29 cellular contexts compared by ENCODE assay signal in the genomic region with DNA sequence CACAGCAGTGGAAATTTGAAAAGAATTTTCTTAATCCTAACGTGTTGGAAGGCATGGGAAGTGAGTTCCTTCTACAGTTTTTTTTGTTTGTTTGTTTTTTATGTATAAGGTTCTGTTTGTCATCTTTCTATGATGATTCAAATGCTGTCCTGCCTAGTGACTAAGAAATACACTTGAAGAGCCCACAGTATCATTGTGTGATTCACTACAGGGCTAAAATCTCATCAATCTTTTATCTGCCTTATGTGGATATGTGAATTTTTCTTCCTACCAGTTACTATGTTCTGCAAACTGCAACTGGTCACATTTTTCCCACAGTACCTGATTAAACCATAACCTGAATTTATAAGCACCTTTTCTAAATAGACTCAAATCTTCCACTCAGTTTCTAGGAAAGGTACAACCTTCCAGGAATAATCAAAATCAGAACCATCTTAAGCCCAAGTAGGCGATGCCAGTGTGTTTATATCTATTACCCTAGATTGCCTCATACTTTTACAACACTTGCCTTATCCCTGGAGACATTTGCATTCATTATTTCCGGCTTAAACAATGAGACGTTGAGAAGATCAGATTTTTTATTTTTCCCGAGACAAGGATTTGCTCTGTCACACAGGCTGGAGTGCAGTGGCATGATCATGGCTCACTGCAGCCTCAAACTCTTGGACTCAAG.
DNase-seq lines count a peak whose midpoint lies in the region; ATAC-seq, FAIRE-seq and TF ChIP-seq lines count a peak whose summit lies in the region.
"Had no signal": no experiment of that assay in that cellular context is flagged by ENCODE, and none has a peak within 500 bp of the region (broad histone marks: within the 10 kb centered on the region; RNA-seq: fewer than 3 reads in every experiment).

No MANE protein-coding gene starts in this region.

- intact Hi-C loops in IMR-90 (cut with micrococcal nuclease) (no loop called here), sciatic nerve (cut with DNase I) (no loop called here)

- POLR2A ChIA-PET in IMR-90 (lab: Charles Lee; ENCODE audit: unreplicated experiment): no interaction called here

- H3K36me3 Mint-ChIP-seq in HFFc6 (ENCODE audit: low read depth): no peaks in the 10 kb centered on the region
- H3K36me3 Mint-ChIP-seq: immature natural killer cell, T-cell had no signal

- no peak overlapping the region for H3K4me3 Mint-ChIP-seq in HFFc6
- H3K4me3 Mint-ChIP-seq: activated T-cell treated with anti-CD3 and anti-CD28 coated beads, Interleukin-2, amount 50 U/mL, for 24 hours; CD4-positive, alpha-beta T cell; central memory CD8-positive, alpha-beta T cell; endodermal cell; immature natural killer cell; nephron progenitor cell; T-cell had no signal

- CTCF ChIA-PET in IMR-90 (lab: Yijun Ruan, JAX): no interaction called here

- whole genome bisulfite sequencing in IMR-90 (ENCODE audit: extremely low coverage in 2 of 2, insufficient read length in 1 of 2), 2 experiments: 56% methylated on average over 3 of the region's 5 CpGs; no CpG with 5 or more reads in 1 of the 2 experiments

- no peaks in the 10 kb centered on the region for H4K20me1 ChIP-seq in IMR-90 (ENCODE audit: insufficient read depth, low read length)

- no peak for ATAC-seq in IMR-90 (ENCODE audit: low read depth)
- ATAC-seq in foreskin keratinocyte: peak; percentile 56
- ATAC-seq in sciatic nerve: no peak
- ATAC-seq: left cardiac atrium, T-cell, upper lobe of right lung had no signal

- H2BK120ac ChIP-seq in IMR-90 (ENCODE audit: low read depth, low read length): no peak overlapping the region

- H2AK9ac ChIP-seq in IMR-90 (replicated peaks; ENCODE audit: low read depth, low read length, poor library complexity): no peak overlapping the region

- H3K56ac ChIP-seq in IMR-90 (ENCODE audit: extremely low read depth, insufficient read depth, low read length): no peak overlapping the region

- H3K4me3 ChIP-seq in IMR-90 (ENCODE audit: insufficient read depth, low read depth, low read length): no peak overlapping the region
- H3K4me3 ChIP-seq in bronchial epithelial cell (ENCODE audit: low read depth, low read length): no peak overlapping the region
- H3K4me3 ChIP-seq: esophagus muscularis mucosa, SJSA1, suprapubic skin, upper lobe of right lung had no signal

- no peak overlapping the region for H3K27ac ChIP-seq in IMR-90 (ENCODE audit: insufficient read depth, low read length)
- H3K27ac ChIP-seq in foreskin keratinocyte: no peak overlapping the region
- H3K27ac ChIP-seq: esophagus muscularis mucosa, SJSA1, suprapubic skin, upper lobe of right lung had no signal

- TF ChIP-seq POLR2A in IMR-90 (IDR thresholded peaks at IDR 0.05; ENCODE audit: low read depth, low read length): no peak

- H3K27ac Mint-ChIP-seq in HFFc6: no peak overlapping the region
- H3K27ac Mint-ChIP-seq: activated T-cell treated with anti-CD3 and anti-CD28 coated beads, Interleukin-2, amount 50 U/mL, for 24 hours; CD4-positive, alpha-beta T cell; endodermal cell; immature natural killer cell; T-cell had no signal

- H3K79me1 ChIP-seq in IMR-90 (ENCODE audit: low read depth in 1 of 2, low read length in 2 of 2): no peaks in the 10 kb centered on the region

- in situ Hi-C loops in IMR-90 (cut with MboI; ENCODE audit: low sequenced_read_pairs): no loop called here

- H3K14ac ChIP-seq in IMR-90 (replicated peaks; ENCODE audit: low read depth, low read length): no peak overlapping the region

- FAIRE-seq in bronchial epithelial cell (lab: Jason Lieb, UNC): no peak
- FAIRE-seq: GM18507 had no signal

- H3K4me1 ChIP-seq in IMR-90 (ENCODE audit: control insufficient read depth, insufficient read depth, low read length): no peaks in the 10 kb centered on the region
- H3K4me1 ChIP-seq in foreskin keratinocyte: no peaks in the 10 kb centered on the region
- H3K4me1 ChIP-seq: esophagus muscularis mucosa, SJSA1, suprapubic skin, upper lobe of right lung had no signal

- H3K23ac ChIP-seq in IMR-90 (ENCODE audit: low read depth, low read length): no peak overlapping the region

- H4K8ac ChIP-seq in IMR-90 (ENCODE audit: low read depth in 2 of 2, low read length in 2 of 2): no peak overlapping the region

- no peak overlapping the region for H4K91ac ChIP-seq in IMR-90 (ENCODE audit: insufficient read depth, low read depth, low read length)

- H2AK5ac ChIP-seq in IMR-90 (ENCODE audit: low read depth, low read length): no peak overlapping the region

- no peaks in the 10 kb centered on the region for H3K4me1 Mint-ChIP-seq in HFFc6 (ENCODE audit: low read depth)
- H3K4me1 Mint-ChIP-seq: central memory CD8-positive, alpha-beta T cell; immature natural killer cell; nephron progenitor cell; T-cell had no signal

- no peak for TF ChIP-seq CTCF in IMR-90 (conservative IDR thresholded peaks at IDR 0.05; ENCODE audit: low read depth, low read length)
- no peak for TF ChIP-seq CTCF in bronchial epithelial cell (IDR thresholded peaks at IDR 0.05; ENCODE audit: insufficient read depth, low read length, severe bottlenecking)
- TF ChIP-seq CTCF in foreskin keratinocyte (conservative IDR thresholded peaks at IDR 0.05): no peak
- TF ChIP-seq CTCF in HFFc6 (IDR thresholded peaks at IDR 0.05): no peak

- no TSS peak for BruUV-seq in IMR-90 (replicated peaks; lab: Mats Ljungman, UMichigan)

- no peak overlapping the region for H2BK15ac ChIP-seq in IMR-90 (ENCODE audit: low read depth, low read length)

- H3K27me3 Mint-ChIP-seq in HFFc6 (ENCODE audit: insufficient read depth): no peaks in the 10 kb centered on the region
- H3K27me3 Mint-ChIP-seq: CD4-positive, alpha-beta T cell; central memory CD8-positive, alpha-beta T cell had no signal

- H2AFZ ChIP-seq in IMR-90 (replicated peaks; ENCODE audit: low read length, poor library complexity): no peak overlapping the region

- no peaks in the 10 kb centered on the region for H3K9me1 ChIP-seq in IMR-90 (ENCODE audit: insufficient read depth, low read length)

- TF ChIP-seq RAD21 in IMR-90 (IDR thresholded peaks at IDR 0.05; ENCODE audit: low read length): no peak

- H3K27me3 ChIP-seq in IMR-90 (ENCODE audit: control insufficient read depth, insufficient read depth, low read length) (peaks cover 24% of the 10 kb centered on the region), bronchial epithelial cell (ENCODE audit: control insufficient read depth, insufficient read depth, low read length) (no peaks in the 10 kb centered on the region), foreskin keratinocyte (peaks cover 8% of the 10 kb centered on the region)
- H3K27me3 ChIP-seq: esophagus muscularis mucosa, suprapubic skin, upper lobe of right lung had no signal

- DNase-seq in A172 (ENCODE audit: low spot score) (peak; percentile 6), IMR-90 (peak; percentile 3), bronchial epithelial cell (ENCODE audit: low read depth) (peak; percentile 72), foreskin keratinocyte (peak in 1 of 2 donors; percentile 17), HFFc6 (no peak), sciatic nerve (ENCODE audit: low spot score) (no peak), NAMALWA (ENCODE audit: low spot score) (no peak)
- no peak for DNase-seq in activated naive CD4-positive, alpha-beta T cell treated with anti-CD3 and anti-CD28 coated beads, Interleukin-2, amount 50 U/mL, for 16 hours
- DNase-seq: activated gamma-delta T cell; activated T-cell treated with anti-CD3 and anti-CD28 coated beads, Interleukin-2, amount 50 U/mL, for 24 hours; CD4-positive, alpha-beta T cell; dermis blood vessel endothelial cell; endodermal cell; H7; immature natural killer cell; left cardiac atrium; NCI-H1048; NCI-H1694 treated with DMSO at 0.1 percent for 48 hours; NCI-H2171; NCI-H82; nephron progenitor cell; stimulated activated naive CD4-positive, alpha-beta T cell treated with Interleukin-2 at 50 U/mL for 16 hours; T-cell; upper lobe of right lung had no signal

- H4K5ac ChIP-seq in IMR-90 (ENCODE audit: low read depth, low read length): no peak overlapping the region

- H3K36me3 ChIP-seq in IMR-90 (ENCODE audit: control insufficient read depth, insufficient read depth, low read length): no peaks in the 10 kb centered on the region
- no peaks in the 10 kb centered on the region for H3K36me3 ChIP-seq in bronchial epithelial cell (ENCODE audit: control insufficient read depth, insufficient read depth, low read length)
- H3K36me3 ChIP-seq: esophagus muscularis mucosa, SJSA1, suprapubic skin, upper lobe of right lung had no signal

- H2BK20ac ChIP-seq in IMR-90 (ENCODE audit: low read depth, low read length): no peak overlapping the region

- no peak overlapping the region for H3K9ac ChIP-seq in IMR-90 (ENCODE audit: low read depth, low read length)

- dilution Hi-C loops in IMR-90 (cut with HindIII; ENCODE audit: low sequenced_read_pairs, unreplicated experiment): no loop called here

- H3K18ac ChIP-seq in IMR-90 (ENCODE audit: low read depth, low read length): no peak overlapping the region

- no peak overlapping the region for H3K4ac ChIP-seq in IMR-90 (ENCODE audit: low read depth, low read length)

- H3K4me2 ChIP-seq in IMR-90 (ENCODE audit: low read depth, low read length): no peak overlapping the region

- H3K9me3 Mint-ChIP-seq in HFFc6: peaks cover 6% of the 10 kb centered on the region; the same call in 1 of the 2 replicates
- H3K9me3 Mint-ChIP-seq: activated T-cell treated with anti-CD3 and anti-CD28 coated beads, Interleukin-2, amount 50 U/mL, for 24 hours; CD4-positive, alpha-beta T cell; central memory CD8-positive, alpha-beta T cell; endodermal cell; nephron progenitor cell; T-cell had no signal

- H3K9me3 ChIP-seq in IMR-90 (ENCODE audit: control insufficient read depth, insufficient read depth, low read length): no peaks in the 10 kb centered on the region
- H3K9me3 ChIP-seq: esophagus muscularis mucosa, SJSA1, suprapubic skin, upper lobe of right lung had no signal

- no peak overlapping the region for H2BK5ac ChIP-seq in IMR-90 (ENCODE audit: low read depth, low read length, poor library complexity, severe bottlenecking)

TF ChIP-seq in IMR-90, 13 proteins besides CTCF, POLR2A, EP300 and RAD21 (continues in another document):
- TF ChIP-seq MAZ (IDR thresholded peaks at IDR 0.05; ENCODE audit: borderline replicate concordance, low read depth, low read length): no peak
- TF ChIP-seq RFX5 (IDR thresholded peaks at IDR 0.05; ENCODE audit: low read depth, low read length): no peak
- no peak for TF ChIP-seq MAFK (IDR thresholded peaks at IDR 0.05; ENCODE audit: low read depth, low read length)
- TF ChIP-seq, protein P1, sequence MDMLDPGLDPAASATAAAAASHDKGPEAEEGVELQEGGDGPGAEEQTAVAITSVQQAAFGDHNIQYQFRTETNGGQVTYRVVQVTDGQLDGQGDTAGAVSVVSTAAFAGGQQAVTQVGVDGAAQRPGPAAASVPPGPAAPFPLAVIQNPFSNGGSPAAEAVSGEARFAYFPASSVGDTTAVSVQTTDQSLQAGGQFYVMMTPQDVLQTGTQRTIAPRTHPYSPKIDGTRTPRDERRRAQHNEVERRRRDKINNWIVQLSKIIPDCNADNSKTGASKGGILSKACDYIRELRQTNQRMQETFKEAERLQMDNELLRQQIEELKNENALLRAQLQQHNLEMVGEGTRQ (IDR thresholded peaks at IDR 0.05; ENCODE audit: low read depth, low read length): no peak
- no peak for TF ChIP-seq NFE2L2 (IDR thresholded peaks at IDR 0.05; ENCODE audit: low read depth, low read length)
- TF ChIP-seq BHLHE40 (IDR thresholded peaks at IDR 0.05; ENCODE audit: low read depth, low read length): no peak

Comparison
In these comparisons a context has a peak if more than half of its experiments do, and no peak if none do; other contexts are left out.
1. DNase-seq: peak in A172 (single experiment), IMR-90 (single experiment) and bronchial epithelial cell (single experiment); none in activated naive CD4-positive, alpha-beta T cell treated with anti-CD3 and anti-CD28 coated beads, Interleukin-2, amount 50 U/mL, for 16 hours (single experiment), HFFc6 (single experiment), sciatic nerve (single experiment) and NAMALWA (single experiment).